10 cellular contexts compared by ENCODE assay signal in the genomic region with DNA sequence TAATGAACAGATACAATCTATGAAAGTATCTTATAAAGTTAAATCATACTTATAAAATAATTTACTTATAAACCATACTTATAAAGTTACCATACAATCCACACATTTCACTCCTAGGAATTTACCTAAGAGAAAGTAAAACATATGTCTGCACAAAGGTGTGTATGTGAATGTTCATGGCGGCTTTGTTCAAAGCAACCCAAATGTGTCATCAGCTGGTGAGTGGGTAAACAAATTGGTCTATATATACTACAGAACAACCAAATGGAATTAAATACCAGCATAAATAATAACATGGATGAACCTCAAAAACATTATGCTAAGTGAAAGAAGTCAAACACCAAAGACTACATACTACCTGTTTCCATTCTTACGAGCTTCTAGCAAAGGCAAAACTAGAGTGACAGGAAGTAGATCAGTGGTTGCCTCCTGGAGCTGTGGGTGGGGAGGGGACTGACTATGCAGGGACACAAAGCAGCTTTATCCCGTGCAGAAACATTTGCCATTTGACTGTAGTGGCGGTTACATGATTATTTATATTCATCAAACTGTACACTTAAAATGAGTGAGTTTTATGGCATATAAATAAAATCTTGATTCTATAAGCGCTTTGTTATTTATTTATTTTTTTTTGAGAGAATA. TPM values are rescaled to one million over a fixed set of nuclear protein-coding genes. Genes with fewer than 3 reads are reported as not detected.
DNase-seq lines count a peak whose midpoint lies in the region; ATAC-seq and TF ChIP-seq lines count a peak whose summit lies in the region.
"Had no signal": no experiment of that assay in that cellular context is flagged by ENCODE, and none has a peak within 500 bp of the region (broad histone marks: within the 10 kb centered on the region; RNA-seq: fewer than 3 reads in every experiment).

No MANE protein-coding gene starts in this region.

- no peaks in the 10 kb centered on the region for H3K27me3 ChIP-seq in Peyer's patch

- H3K27ac ChIP-seq in Peyer's patch, result peak overlapping the region; percentile 13 to 61 (median 36)
- H3K27ac ChIP-seq in angular gyrus (ENCODE audit: low read depth, low read length), result peak overlapping the region; percentile 80

- H3K4me1 ChIP-seq in Peyer's patch, result peaks cover 0 to 17% (median 3%) of the 10 kb centered on the region in 4 donors

- H3K4me3 Mint-ChIP-seq in stimulated activated effector memory CD8-positive, alpha-beta T cell treated with anti-CD3 and anti-CD28 coated beads, Interleukin-12 subunit alpha, Interleukin-12 subunit beta, amount 100 ng/mL, for 72 hours, result peak overlapping the region; percentile 49
- H3K4me3 Mint-ChIP-seq: nephron had no signal

- H3K9me3 ChIP-seq in Peyer's patch, result no peaks in the 10 kb centered on the region

- peak; percentile 36 for ATAC-seq in GM18498 (IDR thresholded peaks at IDR 0.05; ENCODE audit: unreplicated experiment)
- peak; percentile 73 for ATAC-seq in stimulated activated effector memory CD8-positive, alpha-beta T cell treated with anti-CD3 and anti-CD28 coated beads, Interleukin-12 subunit alpha, Interleukin-12 subunit beta, amount 100 ng/mL, for 72 hours
- no peak for ATAC-seq in GM21717 (IDR thresholded peaks at IDR 0.05; ENCODE audit: unreplicated experiment)
- no peak for ATAC-seq in HG02840 (IDR thresholded peaks at IDR 0.05; ENCODE audit: low FRiP score, unreplicated experiment)
- no peak for ATAC-seq in HG03520 (IDR thresholded peaks at IDR 0.05; ENCODE audit: unreplicated experiment)

- DNase-seq in Peyer's patch (no peak), SIG-M5 (lab: John Stamatoyannopoulos, UW) (no peak)
- no peak for DNase-seq in stimulated activated effector memory CD8-positive, alpha-beta T cell treated with anti-CD3 and anti-CD28 coated beads, Interleukin-12 subunit alpha, Interleukin-12 subunit beta, amount 100 ng/mL, for 72 hours (ENCODE audit: low spot score in 2 of 2)
- DNase-seq: NCI-H226 had no signal

- no peak for TF ChIP-seq POLR2A in Peyer's patch (IDR thresholded peaks at IDR 0.05)

- H3K9me3 Mint-ChIP-seq in stimulated activated effector memory CD8-positive, alpha-beta T cell treated with anti-CD3 and anti-CD28 coated beads, Interleukin-12 subunit alpha, Interleukin-12 subunit beta, amount 100 ng/mL, for 72 hours, result no peaks in the 10 kb centered on the region

- H3K4me1 Mint-ChIP-seq in stimulated activated effector memory CD8-positive, alpha-beta T cell treated with anti-CD3 and anti-CD28 coated beads, Interleukin-12 subunit alpha, Interleukin-12 subunit beta, amount 100 ng/mL, for 72 hours, result peaks cover 91% of the 10 kb centered on the region

- H3K36me3 Mint-ChIP-seq in stimulated activated effector memory CD8-positive, alpha-beta T cell treated with anti-CD3 and anti-CD28 coated beads, Interleukin-12 subunit alpha, Interleukin-12 subunit beta, amount 100 ng/mL, for 72 hours, result peaks cover 100% of the 10 kb centered on the region

- H3K4me3 ChIP-seq in Peyer's patch, result no peak overlapping the region

- H3K36me3 ChIP-seq in Peyer's patch, result peaks cover 0 to 4% (median 0%) of the 10 kb centered on the region in 3 donors

- TF ChIP-seq CTCF in Peyer's patch (IDR thresholded peaks at IDR 0.05), result no peak

- H3K27ac Mint-ChIP-seq in stimulated activated effector memory CD8-positive, alpha-beta T cell treated with anti-CD3 and anti-CD28 coated beads, Interleukin-12 subunit alpha, Interleukin-12 subunit beta, amount 100 ng/mL, for 72 hours, result peak overlapping the region; percentile 85

RNA-seq across cellular contexts. Expression of gene TRAF1, which starts 10.6 kb away (rescaled TPM):
- 10 to 100 TPM in 1 of 4 donors, 1 to 10 TPM in 3; 3.3 to 14.0 (median 8.8) TPM for total RNA-seq in Peyer's patch

RNA-seq across cellular contexts. Expression of gene PHF19, which starts 39.0 kb away (rescaled TPM):
- 10 to 100 TPM in 3 of 4 donors, 1 to 10 TPM in 1; 7.2 to 76.7 (median 20.6) TPM for total RNA-seq in Peyer's patch

Comparison
In these comparisons a context has a peak if more than half of its experiments do, and no peak if none do; other contexts are left out.
1. ATAC-seq: peak in GM18498 (single experiment) and stimulated activated effector memory CD8-positive, alpha-beta T cell treated with anti-CD3 and anti-CD28 coated beads, Interleukin-12 subunit alpha, Interleukin-12 subunit beta, amount 100 ng/mL, for 72 hours (single experiment); none in GM21717 (single experiment), HG02840 (single experiment) and HG03520 (single experiment).